In genomic region chr17:35578195-35578928, GRCh38 we compare ENCODE assay signal across 1 cellular context.
TF ChIP-seq lines count a peak whose summit lies in the region.

Gene PEX12 (minus strand): TSS chr17:35578571. CDS start chr17:35578021, 550 bp downstream.

TF ChIP-seq in GM12878, 131 proteins besides CTCF, POLR2A, EP300 and RAD21 (continued from another document and continues in another):
- TF ChIP-seq BACH1 (IDR thresholded peaks at IDR 0.05; ENCODE audit: borderline replicate concordance) (0 out of 2 replicates have a peak, but pooled peaks have one; percentile 48), E4F1 (IDR thresholded peaks at IDR 0.05; ENCODE audit: borderline replicate concordance, partially characterized antibody) (peak; percentile 69), HSF1 (IDR thresholded peaks at IDR 0.05; ENCODE audit: low read depth, low read length) (no peak), IKZF1 (conservative IDR thresholded peaks at IDR 0.05) (peak; percentile 99), SMC3 (IDR thresholded peaks at IDR 0.05; ENCODE audit: borderline replicate concordance, low read length) (no peak), PML (IDR thresholded peaks at IDR 0.05; ENCODE audit: low read length) (peak; percentile 96), MXI1 (IDR thresholded peaks at IDR 0.05; ENCODE audit: low read depth, low read length) (peak; percentile 75; the same call in 1 of the 2 replicates), NKRF (conservative IDR thresholded peaks at IDR 0.05) (peak; percentile 73), FOXM1 (IDR thresholded peaks at IDR 0.05; ENCODE audit: low read depth, low read length) (no peak), NR2F1 (conservative IDR thresholded peaks at IDR 0.05) (peak; percentile 88), MYC (IDR thresholded peaks at IDR 0.05; ENCODE audit: insufficient read depth, insufficient read length, insufficient replicate concordance, low read length, severe bottlenecking) (peak; percentile 54), JUNB (IDR thresholded peaks at IDR 0.05) (no peak), BRCA1 (IDR thresholded peaks at IDR 0.05; ENCODE audit: low read depth, low read length) (no peak), ZNF274 (IDR thresholded peaks at IDR 0.05; ENCODE audit: insufficient read depth, insufficient read length) (no peak), PAX5 (IDR thresholded peaks at IDR 0.05; ENCODE audit: borderline replicate concordance, low read depth, low read length) (no peak), ELK1 (IDR thresholded peaks at IDR 0.05; ENCODE audit: low read depth, low read length) (peak; percentile 92), CHD1 (IDR thresholded peaks at IDR 0.05; ENCODE audit: low read depth, low read length) (no peak), RFX5 (IDR thresholded peaks at IDR 0.05; ENCODE audit: low read depth, low read length) (no peak), FOXK2 (IDR thresholded peaks at IDR 0.05) (no peak), BCL11A (IDR thresholded peaks at IDR 0.05; ENCODE audit: low read depth, low read length) (no peak), PBX3 (IDR thresholded peaks at IDR 0.05; ENCODE audit: insufficient replicate concordance, low read depth, low read length) (no peak), ZNF687 (IDR thresholded peaks at IDR 0.05) (no peak; the same call in 1 of the 2 replicates), ETV6 (conservative IDR thresholded peaks at IDR 0.05 in 1 of 2, IDR thresholded peaks at IDR 0.05 in 1 of 2; ENCODE audit: borderline replicate concordance in 1 of 2, low read depth in 1 of 2) (peak; percentile 96 to 100), SREBF1 (IDR thresholded peaks at IDR 0.05; ENCODE audit: low read length) (0 out of 2 replicates have a peak, but pooled peaks have one; percentile 39), E2F4 (IDR thresholded peaks at IDR 0.05; ENCODE audit: low read depth, low read length) (no peak), NRF1 (conservative IDR thresholded peaks at IDR 0.05; ENCODE audit: low read depth, low read length) (no peak), GABPA (IDR thresholded peaks at IDR 0.05; ENCODE audit: low read depth) (peak; percentile 97), YY1 (IDR thresholded peaks at IDR 0.05; ENCODE audit: low read depth, low read length) (peak; percentile 88), IRF4 (IDR thresholded peaks at IDR 0.05; ENCODE audit: low read depth, low read length) (0 out of 2 replicates have a peak, but pooled peaks have one; percentile 29), RELB (IDR thresholded peaks at IDR 0.05; ENCODE audit: low read depth) (peak; percentile 73), SIN3A (IDR thresholded peaks at IDR 0.05; ENCODE audit: low read depth, low read length) (peak; percentile 84; the same call in 1 of the 2 replicates), CEBPB (IDR thresholded peaks at IDR 0.05; ENCODE audit: borderline replicate concordance in 1 of 2, low read depth in 2 of 2, low read length in 2 of 2) (no peak), TCF3 (IDR thresholded peaks at IDR 0.05; ENCODE audit: borderline replicate concordance, insufficient read depth, low read depth, low read length) (no peak), SUPT20H (IDR thresholded peaks at IDR 0.05; ENCODE audit: borderline replicate concordance, control insufficient read depth, low read depth, low read length) (no peak), NFYA (IDR thresholded peaks at IDR 0.05; ENCODE audit: borderline replicate concordance, low read depth, low read length) (no peak), ESRRA (IDR thresholded peaks at IDR 0.05; ENCODE audit: low read length) (no peak), MEF2B (IDR thresholded peaks at IDR 0.05; ENCODE audit: partially characterized antibody, poor library complexity, severe bottlenecking) (peak; percentile 61), RBBP5 (conservative IDR thresholded peaks at IDR 0.05) (no peak), HDGF (IDR thresholded peaks at IDR 0.05) (no peak; the same call in 1 of the 2 replicates), IKZF2 (IDR thresholded peaks at IDR 0.05) (peak; percentile 59 to 74; a peak in 3 of 4 replicates), ZZZ3 (IDR thresholded peaks at IDR 0.05; ENCODE audit: control insufficient read depth, insufficient read length, low read depth) (no peak), SMAD5 (IDR thresholded peaks at IDR 0.05; ENCODE audit: low read depth) (peak; percentile 56), RB1 (IDR thresholded peaks at IDR 0.05; ENCODE audit: borderline replicate concordance) (peak; percentile 74), EGR1 (IDR thresholded peaks at IDR 0.05; ENCODE audit: borderline replicate concordance in 1 of 2, low read depth in 2 of 2, low read length in 2 of 2) (peak in 1 of 2 experiments; percentile 96; a peak in 2 of 3 replicates), MAX (IDR thresholded peaks at IDR 0.05; ENCODE audit: low read depth, low read length) (no peak; the same call in 1 of the 2 replicates), IRF5 (IDR thresholded peaks at IDR 0.05; ENCODE audit: borderline replicate concordance) (no peak), YBX1 (IDR thresholded peaks at IDR 0.05) (no peak), GATAD2B (conservative IDR thresholded peaks at IDR 0.05; ENCODE audit: low read depth) (peak; percentile 68; the same call in 1 of the 2 replicates), POLR2AphosphoS5 (IDR thresholded peaks at IDR 0.05; ENCODE audit: low read length) (peak; percentile 91), ZSCAN29 (IDR thresholded peaks at IDR 0.05) (no peak)
